In the genomic region with DNA sequence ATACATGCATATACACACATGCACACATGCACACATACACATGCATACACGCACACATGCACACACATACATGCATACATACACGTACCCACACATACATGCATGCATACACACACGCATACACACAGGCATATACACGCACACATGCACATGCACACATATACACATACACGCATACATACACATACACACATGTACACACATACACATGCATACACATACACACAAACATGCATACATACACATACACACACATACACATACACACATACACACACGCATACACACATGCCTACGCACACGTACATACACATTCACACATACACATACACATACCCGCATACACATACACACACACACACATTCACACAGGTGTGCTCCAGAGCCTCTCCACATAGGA, we compare ENCODE assay signal across 24 cellular contexts.
DNase-seq lines count a peak whose midpoint lies in the region; ATAC-seq and TF ChIP-seq lines count a peak whose summit lies in the region.
"Had no signal": no experiment of that assay in that cellular context is flagged by ENCODE, and none has a peak within 500 bp of the region (broad histone marks: within the 10 kb centered on the region; RNA-seq: fewer than 3 reads in every experiment).

No MANE protein-coding gene starts in this region.

- H3K4me1 Mint-ChIP-seq in stimulated activated naive B cell treated with anti-CD40 and anti-IgM and Interleukin-4, amounts not matched to agents 10 μg/mL and 1 μg/mL and 100 μg/mL, for 72 hours, result peaks cover 47 to 73% of the 10 kb centered on the region in 2 donors

- H3K36me3 ChIP-seq in HEK293 (ENCODE audit: control insufficient read depth in 2 of 2, insufficient read depth in 1 of 2, low read length in 2 of 2) (no peaks in the 10 kb centered on the region), Peyer's patch (no peaks in the 10 kb centered on the region), mucosa of rectum (ENCODE audit: control insufficient read depth in 2 of 2, insufficient read depth in 2 of 2, low read length in 2 of 2) (no peaks in the 10 kb centered on the region), HAP-1 (replicated peaks) (no peaks in the 10 kb centered on the region)
- H3K36me3 ChIP-seq: gastrocnemius medialis, MG63, ovary, SJCRH30, uterus had no signal

- CTCF ChIA-PET in HEK293 (lab: Yijun Ruan, JAX), result no interaction called here

- H3K27ac Mint-ChIP-seq in stimulated activated naive B cell treated with anti-CD40 and anti-IgM and Interleukin-4, amounts not matched to agents 10 μg/mL and 1 μg/mL and 100 μg/mL, for 72 hours, result peak overlapping the region; percentile 22
- H3K27ac Mint-ChIP-seq: activated CD8-positive, alpha-beta T cell treated with anti-CD3 and anti-CD28 coated beads for 36 hours; activated naive CD8-positive, alpha-beta T cell treated with anti-CD3 and anti-CD28 coated beads, Interleukin-2, amount 10 ng/mL, durations not matched to agents 7 days and 5 days had no signal

- TF ChIP-seq POLR2A in Peyer's patch (IDR thresholded peaks at IDR 0.05), result no peak

- H3K9me3 ChIP-seq in HEK293 (ENCODE audit: control insufficient read depth, insufficient read depth, low read depth, low read length), result no peaks in the 10 kb centered on the region
- H3K9me3 ChIP-seq in Peyer's patch, result no peaks in the 10 kb centered on the region
- H3K9me3 ChIP-seq in mucosa of rectum (ENCODE audit: control insufficient read depth in 2 of 2, low read length in 2 of 2), result no peaks in the 10 kb centered on the region
- no peaks in the 10 kb centered on the region for H3K9me3 ChIP-seq in HAP-1
- H3K9me3 ChIP-seq: gastrocnemius medialis, MG63, ovary, SJCRH30, uterus had no signal

- POLR2A ChIA-PET in HEK293 (lab: Yijun Ruan, JAX), result no interaction called here

- in situ Hi-C loops in HAP-1 (cut with MboI; ENCODE audit: low sequenced_read_pairs), result no loop called here

- H3K4me1 ChIP-seq in HEK293 (ENCODE audit: control insufficient read depth, insufficient read depth, low read length), result 0 out of 2 replicates have a peak, but pooled peaks cover 2% of the 10 kb centered on the region
- peaks cover 0 to 32% (median 4%) of the 10 kb centered on the region in 4 donors for H3K4me1 ChIP-seq in Peyer's patch
- H3K4me1 ChIP-seq in mucosa of rectum (ENCODE audit: control insufficient read depth in 2 of 2, insufficient read depth in 2 of 2, low read length in 2 of 2), result peaks cover 26 to 37% of the 10 kb centered on the region in 2 donors
- no peaks in the 10 kb centered on the region for H3K4me1 ChIP-seq in HAP-1
- H3K4me1 ChIP-seq: gastrocnemius medialis, SJCRH30, uterus had no signal

- peak overlapping the region; percentile 3 to 33 for H3K4me3 Mint-ChIP-seq in stimulated activated naive B cell treated with anti-CD40 and anti-IgM and Interleukin-4, amounts not matched to agents 10 μg/mL and 1 μg/mL and 100 μg/mL, for 72 hours
- H3K4me3 Mint-ChIP-seq: activated CD8-positive, alpha-beta T cell treated with anti-CD3 and anti-CD28 coated beads for 36 hours; activated naive CD8-positive, alpha-beta T cell treated with anti-CD3 and anti-CD28 coated beads, Interleukin-2, amount 10 ng/mL, durations not matched to agents 7 days and 5 days; CD4-positive, CD25-positive, alpha-beta regulatory T cell had no signal

- H3K27me3 ChIP-seq in Peyer's patch (no peaks in the 10 kb centered on the region), mucosa of rectum (ENCODE audit: control insufficient read depth in 2 of 2, insufficient read depth in 2 of 2, low read length in 2 of 2) (no peaks in the 10 kb centered on the region), HAP-1 (ENCODE audit: low read depth) (no peaks in the 10 kb centered on the region)
- H3K27me3 ChIP-seq: gastrocnemius medialis, hepatocyte, MG63, ovary, SJCRH30, uterus had no signal

- peak overlapping the region; percentile 28 to 38 for H3K9ac ChIP-seq in mucosa of rectum (ENCODE audit: low read depth in 1 of 2, low read length in 2 of 2)

- H3K4me3 ChIP-seq in HEK293 (ENCODE audit: low read depth, low read length), result no peak overlapping the region
- H3K4me3 ChIP-seq in Peyer's patch, result no peak overlapping the region
- H3K4me3 ChIP-seq in mucosa of rectum (ENCODE audit: low read length in 2 of 2), result peak overlapping the region; percentile 4 to 48
- H3K4me3 ChIP-seq in HAP-1, result no peak overlapping the region
- H3K4me3 ChIP-seq: gastrocnemius medialis, hepatocyte, MG63, ovary, SJCRH30, uterus had no signal

- no peaks in the 10 kb centered on the region for H3K9me3 Mint-ChIP-seq in stimulated activated naive B cell treated with anti-CD40 and anti-IgM and Interleukin-4, amounts not matched to agents 10 μg/mL and 1 μg/mL and 100 μg/mL, for 72 hours
- H3K9me3 Mint-ChIP-seq: activated CD8-positive, alpha-beta T cell treated with anti-CD3 and anti-CD28 coated beads for 36 hours; activated naive CD8-positive, alpha-beta T cell treated with anti-CD3 and anti-CD28 coated beads, Interleukin-2, amount 10 ng/mL, durations not matched to agents 7 days and 5 days; naive thymus-derived CD8-positive, alpha-beta T cell had no signal

- H3K27ac ChIP-seq in HEK293 (ENCODE audit: extremely low read depth, low read depth, low read length), result no peak overlapping the region
- peak overlapping the region; percentile 17 to 88 (median 46) for H3K27ac ChIP-seq in Peyer's patch
- peak overlapping the region; percentile 89 to 90 for H3K27ac ChIP-seq in mucosa of rectum (ENCODE audit: low read depth in 2 of 2, low read length in 2 of 2)
- H3K27ac ChIP-seq: gastrocnemius medialis, hepatocyte, ovary, SJCRH30 had no signal

- DNase-seq in Peyer's patch (no peak), HAP-1 (ENCODE audit: low spot score in 2 of 2) (no peak)
- DNase-seq in stimulated activated naive B cell treated with anti-CD40 and anti-IgM and Interleukin-4, amounts not matched to agents 10 μg/mL and 1 μg/mL and 100 μg/mL, for 72 hours, result no peak
- no peak for DNase-seq in stimulated activated CD4-positive, alpha-beta T cell treated with anti-CD3 and anti-CD28 coated beads, Interleukin-12 subunit alpha, Interleukin-12 subunit beta, amount 100 ng/mL, for 4 hours
- DNase-seq: activated CD4-positive, alpha-beta T cell treated with anti-CD3 and anti-CD28 coated beads for 1 hour; activated CD8-positive, alpha-beta T cell treated with anti-CD3 and anti-CD28 coated beads for 36 hours; activated naive CD8-positive, alpha-beta T cell treated with anti-CD3 and anti-CD28 coated beads, Interleukin-2, amount 10 ng/mL, durations not matched to agents 7 days and 5 days; CD4-positive, CD25-positive, alpha-beta regulatory T cell; central memory CD4-positive, alpha-beta T cell; dermis blood vessel endothelial cell; gastrocnemius medialis; left cardiac atrium; MG63; naive thymus-derived CD8-positive, alpha-beta T cell; NCI-H2029; ovary; retina; SJCRH30; substantia nigra; uterus had no signal

- TF ChIP-seq CTCF in HEK293 (tag by site-specific recombination; IDR thresholded peaks at IDR 0.05), result no peak
- TF ChIP-seq CTCF in Peyer's patch (IDR thresholded peaks at IDR 0.05), result no peak

- H3K27me3 Mint-ChIP-seq in stimulated activated naive B cell treated with anti-CD40 and anti-IgM and Interleukin-4, amounts not matched to agents 10 μg/mL and 1 μg/mL and 100 μg/mL, for 72 hours, result no peaks in the 10 kb centered on the region
- H3K27me3 Mint-ChIP-seq: activated CD8-positive, alpha-beta T cell treated with anti-CD3 and anti-CD28 coated beads for 36 hours; activated naive CD8-positive, alpha-beta T cell treated with anti-CD3 and anti-CD28 coated beads, Interleukin-2, amount 10 ng/mL, durations not matched to agents 7 days and 5 days; CD4-positive, CD25-positive, alpha-beta regulatory T cell; naive thymus-derived CD8-positive, alpha-beta T cell had no signal

- H3K36me3 Mint-ChIP-seq in stimulated activated naive B cell treated with anti-CD40 and anti-IgM and Interleukin-4, amounts not matched to agents 10 μg/mL and 1 μg/mL and 100 μg/mL, for 72 hours, result no peaks in the 10 kb centered on the region
- H3K36me3 Mint-ChIP-seq: CD4-positive, CD25-positive, alpha-beta regulatory T cell; naive thymus-derived CD8-positive, alpha-beta T cell had no signal

- peak; percentile 15 to 22 for ATAC-seq in stimulated activated naive B cell treated with anti-CD40 and anti-IgM and Interleukin-4, amounts not matched to agents 10 μg/mL and 1 μg/mL and 100 μg/mL, for 72 hours (replicated peaks)
- ATAC-seq in GM18519 (IDR thresholded peaks at IDR 0.05; ENCODE audit: low FRiP score, unreplicated experiment), result no peak
- ATAC-seq: activated CD8-positive, alpha-beta T cell treated with anti-CD3 and anti-CD28 coated beads for 36 hours; gastrocnemius medialis; naive thymus-derived CD8-positive, alpha-beta T cell had no signal

TF ChIP-seq in HEK293, 187 proteins besides CTCF, POLR2A, EP300 and RAD21 (continues in another document):
- TF ChIP-seq, protein P1, sequence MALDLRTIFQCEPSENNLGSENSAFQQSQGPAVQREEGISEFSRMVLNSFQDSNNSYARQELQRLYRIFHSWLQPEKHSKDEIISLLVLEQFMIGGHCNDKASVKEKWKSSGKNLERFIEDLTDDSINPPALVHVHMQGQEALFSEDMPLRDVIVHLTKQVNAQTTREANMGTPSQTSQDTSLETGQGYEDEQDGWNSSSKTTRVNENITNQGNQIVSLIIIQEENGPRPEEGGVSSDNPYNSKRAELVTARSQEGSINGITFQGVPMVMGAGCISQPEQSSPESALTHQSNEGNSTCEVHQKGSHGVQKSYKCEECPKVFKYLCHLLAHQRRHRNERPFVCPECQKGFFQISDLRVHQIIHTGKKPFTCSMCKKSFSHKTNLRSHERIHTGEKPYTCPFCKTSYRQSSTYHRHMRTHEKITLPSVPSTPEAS (tag by site-specific recombination; IDR thresholded peaks at IDR 0.05), result peak; percentile 70
- TF ChIP-seq ZNF777 (tag by site-specific recombination; IDR thresholded peaks at IDR 0.05; ENCODE audit: borderline replicate concordance) (no peak), RBAK (tag by site-specific recombination; IDR thresholded peaks at IDR 0.05) (no peak), SCRT2 (tag by site-specific recombination; IDR thresholded peaks at IDR 0.05) (peak; percentile 87), ZBTB20 (tag by site-specific recombination; IDR thresholded peaks at IDR 0.05) (peak; percentile 14; the same call in 1 of the 2 replicates), ZBTB1 (tag by site-specific recombination; IDR thresholded peaks at IDR 0.05) (no peak), ZFP69B (tag by site-specific recombination; IDR thresholded peaks at IDR 0.05) (no peak)
- TF ChIP-seq, protein P2, sequence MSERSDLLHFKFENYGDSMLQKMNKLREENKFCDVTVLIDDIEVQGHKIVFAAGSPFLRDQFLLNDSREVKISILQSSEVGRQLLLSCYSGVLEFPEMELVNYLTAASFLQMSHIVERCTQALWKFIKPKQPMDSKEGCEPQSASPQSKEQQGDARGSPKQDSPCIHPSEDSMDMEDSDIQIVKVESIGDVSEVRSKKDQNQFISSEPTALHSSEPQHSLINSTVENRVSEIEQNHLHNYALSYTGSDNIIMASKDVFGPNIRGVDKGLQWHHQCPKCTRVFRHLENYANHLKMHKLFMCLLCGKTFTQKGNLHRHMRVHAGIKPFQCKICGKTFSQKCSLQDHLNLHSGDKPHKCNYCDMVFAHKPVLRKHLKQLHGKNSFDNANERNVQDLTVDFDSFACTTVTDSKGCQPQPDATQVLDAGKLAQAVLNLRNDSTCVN (tag by site-specific recombination; optimal IDR thresholded peaks at IDR 0.05), result peak; percentile 17

Comparison
In these comparisons a context has a peak if more than half of its experiments do, and no peak if none do; other contexts are left out.
1. H3K4me3 ChIP-seq: peak in mucosa of rectum (2 of 2); none in HEK293 (single experiment), Peyer's patch (0 of 4) and HAP-1 (single experiment).